In the genomic region with DNA sequence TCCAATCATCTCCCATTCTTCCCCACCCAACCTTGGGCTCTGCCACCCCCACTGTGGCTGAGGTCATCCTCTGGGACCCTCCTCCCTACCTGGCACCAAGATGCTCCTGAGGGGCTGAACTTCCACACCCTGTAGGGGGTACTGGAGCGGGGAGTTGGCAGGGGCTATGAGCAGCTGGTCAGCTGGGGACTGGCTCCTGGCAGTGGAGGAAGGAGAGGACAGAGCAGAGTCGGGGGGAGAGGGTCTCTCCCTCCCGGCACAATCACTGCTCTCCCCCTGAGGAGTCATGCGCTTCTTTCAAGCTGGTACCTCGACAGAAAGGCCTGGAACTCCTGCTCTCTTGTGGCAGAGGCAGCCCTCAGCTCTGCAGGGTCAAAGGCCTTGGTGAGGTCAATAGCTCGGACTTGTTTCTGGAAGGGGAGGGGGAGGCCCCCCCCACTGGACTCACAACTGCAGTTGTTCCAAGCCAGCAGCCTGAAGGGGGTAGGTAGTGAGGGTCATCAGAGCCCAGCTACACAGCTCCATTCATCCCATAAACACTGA, we compare ENCODE assay signal across 17 cellular contexts. TPM values are rescaled to one million over a fixed set of nuclear protein-coding genes. Genes with fewer than 3 reads are reported as not detected.
A peak's percentile ranks its signal among the peaks of the same experiment; 100 is the strongest.
DNase-seq lines count a peak whose midpoint lies in the region; ATAC-seq and TF ChIP-seq lines count a peak whose summit lies in the region.
"Had no signal": no experiment of that assay in that cellular context is flagged by ENCODE, and none has a peak within 500 bp of the region (broad histone marks: within the 10 kb centered on the region; RNA-seq: fewer than 3 reads in every experiment).

No MANE protein-coding gene starts in this region.

- intact Hi-C loops in Right ventricle myocardium superior (cut with DNase I) (no loop called here), spleen (cut with DNase I; ENCODE audit: low total_unique reads) (no loop called here)

- no peaks in the 10 kb centered on the region for H3K9me3 ChIP-seq in right atrium auricular region
- H3K9me3 ChIP-seq in spleen = no peaks in the 10 kb centered on the region

- peaks cover 39% of the 10 kb centered on the region for H3K36me3 Mint-ChIP-seq in brain
- no peaks in the 10 kb centered on the region for H3K36me3 Mint-ChIP-seq in naive B cell
- H3K36me3 Mint-ChIP-seq in activated naive CD8-positive, alpha-beta T cell treated with anti-CD3 and anti-CD28 coated beads, Interleukin-2, amount 50 U/mL, for 24 hours (ENCODE audit: low read depth) = no peaks in the 10 kb centered on the region
- H3K36me3 Mint-ChIP-seq: naive thymus-derived CD8-positive, alpha-beta T cell had no signal

- DNase-seq in right atrium auricular region (ENCODE audit: low spot score) (peak; percentile 43), Right ventricle myocardium superior (no peak), naive B cell (no peak), spleen (no peak), medulla oblongata (ENCODE audit: extremely low spot score) (no peak), NCI-H187 (lab: John Stamatoyannopoulos, UW) (no peak)
- DNase-seq in activated naive CD8-positive, alpha-beta T cell treated with anti-CD3 and anti-CD28 coated beads, Interleukin-2, amount 50 U/mL, for 24 hours = no peak
- DNase-seq: Calu3; left ventricle myocardium superior; naive thymus-derived CD8-positive, alpha-beta T cell; NCI-H146; NCI-H345; right cardiac atrium; T-helper 17 cell had no signal

- ATAC-seq in Right ventricle myocardium superior (ENCODE audit: poor library complexity) (no peak), naive B cell (ENCODE audit: low read depth in 2 of 2) (no peak)
- ATAC-seq in activated naive CD8-positive, alpha-beta T cell treated with anti-CD3 and anti-CD28 coated beads, Interleukin-2, amount 50 U/mL, for 24 hours = no peak
- ATAC-seq: activated CD4-positive, CD25-positive, alpha-beta regulatory T cell treated with anti-CD3 and anti-CD28 coated beads, Interleukin-2, amount 50 U/mL, for 24 hours; left ventricle myocardium superior; naive thymus-derived CD8-positive, alpha-beta T cell; right cardiac atrium; T-helper 17 cell had no signal

- peaks cover 3 to 13% of the 10 kb centered on the region in 2 donors for H3K27me3 ChIP-seq in right atrium auricular region
- H3K27me3 ChIP-seq in spleen (replicated peaks in 1 of 7) = peaks cover 15 to 96% (median 64%) of the 10 kb centered on the region in 7 donors

- 54 to 76% (median 70%) methylated on average over 2 to 6 of the region's 6 CpGs for WGBS in spleen, 5 donors

- H3K4me3 ChIP-seq in right atrium auricular region (no peak overlapping the region), spleen (no peak overlapping the region)
- H3K4me3 ChIP-seq: cardiac muscle cell had no signal

- H3K27ac Mint-ChIP-seq in brain = peak overlapping the region in 3 of 5 experiments; percentile 87 to 92 (median 91)
- H3K27ac Mint-ChIP-seq in naive B cell = no peak overlapping the region
- H3K27ac Mint-ChIP-seq in activated naive CD8-positive, alpha-beta T cell treated with anti-CD3 and anti-CD28 coated beads, Interleukin-2, amount 50 U/mL, for 24 hours = no peak overlapping the region
- H3K27ac Mint-ChIP-seq: T-helper 17 cell had no signal

- H3K4me1 Mint-ChIP-seq in brain = peaks cover 21% of the 10 kb centered on the region
- H3K4me1 Mint-ChIP-seq in naive B cell = peaks cover 19 to 38% (median 20%) of the 10 kb centered on the region in 3 donors
- H3K4me1 Mint-ChIP-seq in activated naive CD8-positive, alpha-beta T cell treated with anti-CD3 and anti-CD28 coated beads, Interleukin-2, amount 50 U/mL, for 24 hours = peaks cover 20% of the 10 kb centered on the region

- H3K4me1 ChIP-seq in right atrium auricular region = peaks cover 0 to 31% of the 10 kb centered on the region in 2 donors
- H3K4me1 ChIP-seq in spleen = peaks cover 16 to 41% (median 36%) of the 10 kb centered on the region in 6 donors

- H3K27ac ChIP-seq in right atrium auricular region (no peak overlapping the region), spleen (no peak overlapping the region)
- H3K27ac ChIP-seq: cardiac muscle cell had no signal

- TF ChIP-seq POLR2A in spleen (IDR thresholded peaks at IDR 0.05) = no peak

- H3K36me3 ChIP-seq in right atrium auricular region = no peaks in the 10 kb centered on the region
- H3K36me3 ChIP-seq in spleen = no peaks in the 10 kb centered on the region
- H3K36me3 ChIP-seq: cardiac muscle cell had no signal

- peak overlapping the region; percentile 88 to 94 (median 92) for H3K4me3 Mint-ChIP-seq in brain
- peak overlapping the region in 5 of 8 donors; percentile 5 to 68 (median 30) for H3K4me3 Mint-ChIP-seq in naive B cell
- H3K4me3 Mint-ChIP-seq in activated naive CD8-positive, alpha-beta T cell treated with anti-CD3 and anti-CD28 coated beads, Interleukin-2, amount 50 U/mL, for 24 hours = no peak overlapping the region

- TF ChIP-seq CTCF in right atrium auricular region (IDR thresholded peaks at IDR 0.05) (no peak), brain (conservative IDR thresholded peaks at IDR 0.05) (no peak), spleen (IDR thresholded peaks at IDR 0.05 in 8 of 11, conservative IDR thresholded peaks at IDR 0.05 in 3 of 11) (no peak)

- H3K9me3 Mint-ChIP-seq in brain = peaks cover 0 to 8% (median 2%) of the 10 kb centered on the region in 5 experiments
- no peaks in the 10 kb centered on the region for H3K9me3 Mint-ChIP-seq in naive B cell
- no peaks in the 10 kb centered on the region for H3K9me3 Mint-ChIP-seq in activated naive CD8-positive, alpha-beta T cell treated with anti-CD3 and anti-CD28 coated beads, Interleukin-2, amount 50 U/mL, for 24 hours

- H3K27me3 Mint-ChIP-seq in brain = peaks cover 32% of the 10 kb centered on the region
- H3K27me3 Mint-ChIP-seq in naive B cell = peaks cover 44 to 86% (median 70%) of the 10 kb centered on the region in 3 donors
- peaks cover 72% of the 10 kb centered on the region for H3K27me3 Mint-ChIP-seq in activated naive CD8-positive, alpha-beta T cell treated with anti-CD3 and anti-CD28 coated beads, Interleukin-2, amount 50 U/mL, for 24 hours

RNA-seq across cellular contexts. Expression of a gene that starts 2.0 kb away (rescaled TPM):
- total RNA-seq in right atrium auricular region = 1 to 10 TPM; 3.5 to 4.4 TPM
- total RNA-seq in Right ventricle myocardium superior = 5.6 TPM
- 42.2 TPM for polyA plus RNA-seq in brain (ENCODE audit: insufficient read depth, low read depth, low replicate concordance)
- not detected for polyA plus RNA-seq in naive B cell (ENCODE audit: low read depth in 6 of 6)
- 1 to 10 TPM in 3 of 7 donors, under 1 TPM in 4; 0.39 to 2.2 (median 0.79) TPM for total RNA-seq in spleen
- polyA plus RNA-seq in spleen = 1 to 10 TPM in 1 of 3 donors, under 1 TPM in 2; 0.83 to 1.5 (median 0.93) TPM
- total RNA-seq: cardiac muscle cell, T-helper 17 cell had no signal
- polyA plus RNA-seq: naive thymus-derived CD8-positive, alpha-beta T cell had no signal

RNA-seq across cellular contexts. Expression of a gene that starts 19.7 kb away (rescaled TPM):
- total RNA-seq in right atrium auricular region (10 to 100 TPM in 1 of 2 donors, 1 to 10 TPM in 1; 7.4 to 11.0 TPM), Right ventricle myocardium superior (14.3 TPM), spleen (10 to 100 TPM in 6 of 7 donors, 1 to 10 TPM in 1; 9.3 to 19.5 (median 14.8) TPM)
- polyA plus RNA-seq in brain (ENCODE audit: insufficient read depth, low read depth, low replicate concordance) (47.2 TPM), naive B cell (ENCODE audit: low read depth in 6 of 6) (not detected), spleen (10 to 100 TPM; 13.7 to 26.6 (median 22.5) TPM)
- polyA plus RNA-seq: naive thymus-derived CD8-positive, alpha-beta T cell had no signal

RNA-seq across cellular contexts. Expression of a gene that starts 26.3 kb away (rescaled TPM):
- total RNA-seq in right atrium auricular region (10 to 100 TPM; 22.3 to 32.5 TPM), Right ventricle myocardium superior (21.7 TPM), spleen (10 to 100 TPM; 15.3 to 30.7 (median 21.0) TPM)
- polyA plus RNA-seq in brain (ENCODE audit: insufficient read depth, low read depth, low replicate concordance) (100 TPM), naive B cell (ENCODE audit: low read depth in 6 of 6) (under 1 TPM in 5 of 6 donors, not detected in 1; 0.16 to 0.53 (median 0.29) TPM), spleen (10 to 100 TPM; 13.7 to 24.3 (median 22.2) TPM)

RNA-seq across cellular contexts. Expression of a gene that starts 40.0 kb away (rescaled TPM):
- total RNA-seq in right atrium auricular region (10 to 100 TPM; 22.1 to 25.2 TPM), Right ventricle myocardium superior (12.4 TPM), spleen (10 to 100 TPM; 15.0 to 20.9 (median 18.8) TPM)
- polyA plus RNA-seq in brain (ENCODE audit: insufficient read depth, low read depth, low replicate concordance) (43.7 TPM), naive B cell (ENCODE audit: low read depth in 6 of 6) (10 to 100 TPM; 15.8 to 42.0 (median 19.1) TPM), spleen (1 to 10 TPM; 5.7 to 7.5 (median 6.3) TPM)

Comparison
In these comparisons a context has a peak if more than half of its experiments do, and no peak if none do; other contexts are left out.
1. H3K27ac Mint-ChIP-seq: peak in brain (3 of 5); none in naive B cell (0 of 6) and activated naive CD8-positive, alpha-beta T cell treated with anti-CD3 and anti-CD28 coated beads, Interleukin-2, amount 50 U/mL, for 24 hours (single experiment).